ENCODE assay signal across 8 cellular contexts in the genomic region with DNA sequence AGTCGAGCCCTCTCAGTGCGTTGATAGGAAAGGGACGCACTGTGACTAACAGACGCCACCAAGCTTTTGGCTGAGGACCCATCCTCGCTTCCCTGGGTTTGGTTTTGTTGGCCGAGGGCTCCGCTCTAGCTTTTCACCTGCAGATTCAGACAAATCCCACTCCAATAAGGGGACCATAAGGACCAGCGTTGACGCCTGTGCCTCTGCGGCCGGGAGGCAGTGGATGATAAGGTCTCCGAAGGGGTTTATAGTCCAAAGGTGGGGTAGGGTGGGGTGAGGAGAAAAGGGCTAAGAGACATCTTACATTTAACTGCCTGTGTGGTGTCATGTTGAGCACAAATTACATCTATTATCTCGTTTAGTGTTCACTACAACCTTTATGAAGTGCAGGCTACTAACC. TPM values are rescaled to one million over a fixed set of nuclear protein-coding genes. Genes with fewer than 3 reads are reported as not detected.
DNase-seq lines count a peak whose midpoint lies in the region; ATAC-seq and TF ChIP-seq lines count a peak whose summit lies in the region.

No MANE protein-coding gene starts in this region.

- peaks cover 17% of the 10 kb centered on the region for H3K36me3 Mint-ChIP-seq in effector memory CD8-positive, alpha-beta T cell (ENCODE audit: insufficient read depth)

- peaks cover 30 to 48% of the 10 kb centered on the region in 2 donors for H3K4me1 Mint-ChIP-seq in effector memory CD8-positive, alpha-beta T cell (ENCODE audit: low read depth in 2 of 2)

- H3K27ac Mint-ChIP-seq in effector memory CD8-positive, alpha-beta T cell: peak overlapping the region; percentile 91 to 94

- no peak for TF ChIP-seq RAD21 in neural cell (conservative IDR thresholded peaks at IDR 0.05)

- peaks cover 24% of the 10 kb centered on the region for H3K79me2 ChIP-seq in neural cell (replicated peaks; ENCODE audit: insufficient read depth, low read length)

- no peak for ATAC-seq in effector memory CD8-positive, alpha-beta T cell (replicated peaks)
- ATAC-seq in GM19023 (IDR thresholded peaks at IDR 0.05; ENCODE audit: unreplicated experiment): no peak

- H2AFZ ChIP-seq in neural cell (ENCODE audit: low read depth, low read length): peak overlapping the region; percentile 63

- no peaks in the 10 kb centered on the region for H3K27me3 ChIP-seq in neural cell (ENCODE audit: insufficient read depth, low read depth, low read length)

- H3K9ac ChIP-seq in neural cell (ENCODE audit: low read length): peak overlapping the region; percentile 75

- TF ChIP-seq CTCF in C4-2B (conservative IDR thresholded peaks at IDR 0.05): no peak
- no peak for TF ChIP-seq CTCF in neural cell (IDR thresholded peaks at IDR 0.05; ENCODE audit: poor library complexity, severe bottlenecking)

- peak overlapping the region; percentile 97 to 98 for H3K4me3 Mint-ChIP-seq in effector memory CD8-positive, alpha-beta T cell

- H4K20me1 ChIP-seq in neural cell (ENCODE audit: insufficient read depth): no peaks in the 10 kb centered on the region

- peak overlapping the region; percentile 74 for H3K4me3 ChIP-seq in neural cell (ENCODE audit: low read length)

- H3K27ac ChIP-seq in C4-2B (peak overlapping the region; percentile 77), neural cell (ENCODE audit: low read length) (peak overlapping the region; percentile 68)

- DNase-seq in NCI-H1105 (lab: John Stamatoyannopoulos, UW): peak; percentile 20
- DNase-seq in effector memory CD8-positive, alpha-beta T cell: no peak
- DNase-seq in COR-L47 (lab: John Stamatoyannopoulos, UW): no peak
- DNase-seq in superior temporal gyrus (ENCODE audit: extremely low spot score): no peak
- DNase-seq in activated CD8-positive, alpha-beta memory T cell treated with anti-CD3 and anti-CD28 coated beads, Interleukin-2, amount 50 U/mL, for 48 hours: no peak

- H3K4me2 ChIP-seq in neural cell (ENCODE audit: low read length): peak overlapping the region; percentile 76

- no peaks in the 10 kb centered on the region for H3K9me2 ChIP-seq in neural cell (ENCODE audit: insufficient read depth, low read length)

- no peaks in the 10 kb centered on the region for H3K36me3 ChIP-seq in neural cell (ENCODE audit: insufficient read depth, low read length)

- no peaks in the 10 kb centered on the region for H3F3A ChIP-seq in neural cell (ENCODE audit: insufficient read depth, low read length, poor library complexity, severe bottlenecking)

- H3K9me3 ChIP-seq in neural cell (ENCODE audit: low read length): no peaks in the 10 kb centered on the region

- no peaks in the 10 kb centered on the region for H3K27me3 Mint-ChIP-seq in effector memory CD8-positive, alpha-beta T cell

- no peaks in the 10 kb centered on the region for H3K9me3 Mint-ChIP-seq in effector memory CD8-positive, alpha-beta T cell

- no peak for TF ChIP-seq EP300 in neural cell (conservative IDR thresholded peaks at IDR 0.05; ENCODE audit: poor library complexity, severe bottlenecking)

TF ChIP-seq in neural cell, 6 proteins besides CTCF, POLR2A, EP300 and RAD21:
- TF ChIP-seq POLR2AphosphoS5 (IDR thresholded peaks at IDR 0.05) (no peak), EZH2 (IDR thresholded peaks at IDR 0.05; ENCODE audit: borderline replicate concordance, insufficient read depth, low read length, poor library complexity, severe bottlenecking) (no peak), SMC3 (conservative IDR thresholded peaks at IDR 0.05; ENCODE audit: poor library complexity) (no peak), MXI1 (conservative IDR thresholded peaks at IDR 0.05; ENCODE audit: poor library complexity, severe bottlenecking) (no peak), TAF1 (IDR thresholded peaks at IDR 0.05; ENCODE audit: low read depth) (no peak)
- TF ChIP-seq, protein P1, sequence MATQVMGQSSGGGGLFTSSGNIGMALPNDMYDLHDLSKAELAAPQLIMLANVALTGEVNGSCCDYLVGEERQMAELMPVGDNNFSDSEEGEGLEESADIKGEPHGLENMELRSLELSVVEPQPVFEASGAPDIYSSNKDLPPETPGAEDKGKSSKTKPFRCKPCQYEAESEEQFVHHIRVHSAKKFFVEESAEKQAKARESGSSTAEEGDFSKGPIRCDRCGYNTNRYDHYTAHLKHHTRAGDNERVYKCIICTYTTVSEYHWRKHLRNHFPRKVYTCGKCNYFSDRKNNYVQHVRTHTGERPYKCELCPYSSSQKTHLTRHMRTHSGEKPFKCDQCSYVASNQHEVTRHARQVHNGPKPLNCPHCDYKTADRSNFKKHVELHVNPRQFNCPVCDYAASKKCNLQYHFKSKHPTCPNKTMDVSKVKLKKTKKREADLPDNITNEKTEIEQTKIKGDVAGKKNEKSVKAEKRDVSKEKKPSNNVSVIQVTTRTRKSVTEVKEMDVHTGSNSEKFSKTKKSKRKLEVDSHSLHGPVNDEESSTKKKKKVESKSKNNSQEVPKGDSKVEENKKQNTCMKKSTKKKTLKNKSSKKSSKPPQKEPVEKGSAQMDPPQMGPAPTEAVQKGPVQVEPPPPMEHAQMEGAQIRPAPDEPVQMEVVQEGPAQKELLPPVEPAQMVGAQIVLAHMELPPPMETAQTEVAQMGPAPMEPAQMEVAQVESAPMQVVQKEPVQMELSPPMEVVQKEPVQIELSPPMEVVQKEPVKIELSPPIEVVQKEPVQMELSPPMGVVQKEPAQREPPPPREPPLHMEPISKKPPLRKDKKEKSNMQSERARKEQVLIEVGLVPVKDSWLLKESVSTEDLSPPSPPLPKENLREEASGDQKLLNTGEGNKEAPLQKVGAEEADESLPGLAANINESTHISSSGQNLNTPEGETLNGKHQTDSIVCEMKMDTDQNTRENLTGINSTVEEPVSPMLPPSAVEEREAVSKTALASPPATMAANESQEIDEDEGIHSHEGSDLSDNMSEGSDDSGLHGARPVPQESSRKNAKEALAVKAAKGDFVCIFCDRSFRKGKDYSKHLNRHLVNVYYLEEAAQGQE (IDR thresholded peaks at IDR 0.05; ENCODE audit: borderline replicate concordance): no peak

RNA-seq across cellular contexts. Expression of a gene that starts 0.8 kb away (rescaled TPM):
- polyA plus RNA-seq in neural cell: 13.5 and 18.3 TPM in 2 replicates
- polyA minus RNA-seq in neural cell: 11.7 and 13.4 TPM in 2 replicates

RNA-seq across cellular contexts. Expression of a gene that starts 3.2 kb away (rescaled TPM):
- polyA plus RNA-seq in neural cell: 32.2 and 32.7 TPM in 2 replicates
- polyA minus RNA-seq in neural cell: 34.5 and 39.0 TPM in 2 replicates

RNA-seq across cellular contexts. Expression of a gene that starts 25.7 kb away (rescaled TPM):
- 0.46 and 0.81 TPM in 2 replicates for polyA plus RNA-seq in neural cell
- 0.97 and 1.5 TPM in 2 replicates for polyA minus RNA-seq in neural cell

RNA-seq across cellular contexts. Expression of a gene that starts 45.3 kb away (rescaled TPM):
- polyA plus RNA-seq in neural cell: 16.5 and 27.8 TPM in 2 replicates
- 17.1 and 21.2 TPM in 2 replicates for polyA minus RNA-seq in neural cell
